2 cellular contexts compared by ENCODE assay signal in the genomic region with DNA sequence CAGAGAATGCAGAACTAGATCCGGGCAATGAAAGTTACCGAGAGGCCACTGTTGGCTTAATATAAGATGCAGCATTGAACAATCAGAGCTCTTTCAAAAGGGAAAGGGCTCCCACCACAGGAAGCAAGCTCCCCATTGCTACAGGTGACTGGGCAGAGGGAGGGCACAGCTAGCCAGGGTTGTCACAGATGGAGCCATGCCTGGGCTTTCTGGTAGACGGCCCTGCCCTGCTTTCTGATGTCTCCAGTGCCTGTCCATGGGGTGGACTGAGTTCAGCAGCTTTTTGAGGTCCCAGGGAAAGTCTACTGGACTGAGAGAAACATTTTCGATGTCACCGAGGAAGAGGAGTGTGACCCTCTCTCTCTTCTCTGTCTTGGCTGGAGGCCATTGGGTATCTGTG.
TF ChIP-seq lines count a peak whose summit lies in the region.

No MANE protein-coding gene starts in this region.

TF ChIP-seq in GM23338, 12 proteins besides CTCF, POLR2A, EP300 and RAD21:
- TF ChIP-seq JUNB (IDR thresholded peaks at IDR 0.05; ENCODE audit: unreplicated experiment) (no peak), ZNF114 (CRISPR knock-in tag; IDR thresholded peaks at IDR 0.05) (no peak), ZNF462 (CRISPR knock-in tag; IDR thresholded peaks at IDR 0.05) (no peak), EZH2phosphoT487 (IDR thresholded peaks at IDR 0.05; ENCODE audit: unreplicated experiment) (no peak), ZNF331 (CRISPR knock-in tag; IDR thresholded peaks at IDR 0.05; ENCODE audit: low read depth) (no peak), EZH2 (IDR thresholded peaks at IDR 0.05; ENCODE audit: low read depth, unreplicated experiment) (no peak), POLR2AphosphoS5 (IDR thresholded peaks at IDR 0.05; ENCODE audit: low read depth) (no peak), NANOG (IDR thresholded peaks at IDR 0.05; ENCODE audit: borderline replicate concordance) (no peak)
- TF ChIP-seq, protein P1, sequence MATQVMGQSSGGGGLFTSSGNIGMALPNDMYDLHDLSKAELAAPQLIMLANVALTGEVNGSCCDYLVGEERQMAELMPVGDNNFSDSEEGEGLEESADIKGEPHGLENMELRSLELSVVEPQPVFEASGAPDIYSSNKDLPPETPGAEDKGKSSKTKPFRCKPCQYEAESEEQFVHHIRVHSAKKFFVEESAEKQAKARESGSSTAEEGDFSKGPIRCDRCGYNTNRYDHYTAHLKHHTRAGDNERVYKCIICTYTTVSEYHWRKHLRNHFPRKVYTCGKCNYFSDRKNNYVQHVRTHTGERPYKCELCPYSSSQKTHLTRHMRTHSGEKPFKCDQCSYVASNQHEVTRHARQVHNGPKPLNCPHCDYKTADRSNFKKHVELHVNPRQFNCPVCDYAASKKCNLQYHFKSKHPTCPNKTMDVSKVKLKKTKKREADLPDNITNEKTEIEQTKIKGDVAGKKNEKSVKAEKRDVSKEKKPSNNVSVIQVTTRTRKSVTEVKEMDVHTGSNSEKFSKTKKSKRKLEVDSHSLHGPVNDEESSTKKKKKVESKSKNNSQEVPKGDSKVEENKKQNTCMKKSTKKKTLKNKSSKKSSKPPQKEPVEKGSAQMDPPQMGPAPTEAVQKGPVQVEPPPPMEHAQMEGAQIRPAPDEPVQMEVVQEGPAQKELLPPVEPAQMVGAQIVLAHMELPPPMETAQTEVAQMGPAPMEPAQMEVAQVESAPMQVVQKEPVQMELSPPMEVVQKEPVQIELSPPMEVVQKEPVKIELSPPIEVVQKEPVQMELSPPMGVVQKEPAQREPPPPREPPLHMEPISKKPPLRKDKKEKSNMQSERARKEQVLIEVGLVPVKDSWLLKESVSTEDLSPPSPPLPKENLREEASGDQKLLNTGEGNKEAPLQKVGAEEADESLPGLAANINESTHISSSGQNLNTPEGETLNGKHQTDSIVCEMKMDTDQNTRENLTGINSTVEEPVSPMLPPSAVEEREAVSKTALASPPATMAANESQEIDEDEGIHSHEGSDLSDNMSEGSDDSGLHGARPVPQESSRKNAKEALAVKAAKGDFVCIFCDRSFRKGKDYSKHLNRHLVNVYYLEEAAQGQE (IDR thresholded peaks at IDR 0.05; ENCODE audit: unreplicated experiment) = no peak

TF ChIP-seq in endothelial cell of umbilical vein, 7 proteins besides CTCF, POLR2A, EP300 and RAD21:
- TF ChIP-seq MYC (IDR thresholded peaks at IDR 0.05; ENCODE audit: low read depth, low read length) = no peak
- TF ChIP-seq JUN (IDR thresholded peaks at IDR 0.05; ENCODE audit: borderline replicate concordance, insufficient read depth, insufficient read length, low read depth) = no peak
- no peak for TF ChIP-seq EZH2 (IDR thresholded peaks at IDR 0.05; ENCODE audit: borderline replicate concordance, low read depth, low read length, severe bottlenecking)
- TF ChIP-seq POLR2AphosphoS5 (IDR thresholded peaks at IDR 0.05; ENCODE audit: insufficient read depth, low read depth, low read length) = no peak
- no peak for TF ChIP-seq MAX (IDR thresholded peaks at IDR 0.05; ENCODE audit: insufficient read depth, insufficient read length)
- no peak for TF ChIP-seq GATA2 (IDR thresholded peaks at IDR 0.05; ENCODE audit: insufficient read depth, insufficient read length, low read depth, low read length)
TF ChIP-seq in endothelial cell of umbilical vein: peak in this region for 0.
